16 cellular contexts compared by ENCODE assay signal in genomic region chr11:80103149-80103859, GRCh38.
DNase-seq lines count a peak whose midpoint lies in the region; ATAC-seq and TF ChIP-seq lines count a peak whose summit lies in the region.
"Had no signal": no experiment of that assay in that cellular context is flagged by ENCODE, and none has a peak within 500 bp of the region (broad histone marks: within the 10 kb centered on the region; RNA-seq: fewer than 3 reads in every experiment).

No MANE protein-coding gene starts in this region.

- ATAC-seq in HG03025 (IDR thresholded peaks at IDR 0.05; ENCODE audit: low FRiP score, unreplicated experiment) (no peak), GM18858 (IDR thresholded peaks at IDR 0.05; ENCODE audit: unreplicated experiment) (no peak)
- ATAC-seq: CD8-positive, alpha-beta T cell; GM12878; left lung had no signal

- H3K9ac ChIP-seq in OCI-LY3 (ENCODE audit: low read length), result no peak overlapping the region

- H3K4me3 ChIP-seq in OCI-LY3 (ENCODE audit: low read length), result no peak overlapping the region
- no peak overlapping the region for H3K4me3 ChIP-seq in neuron (ENCODE audit: low read length)
- H3K4me3 ChIP-seq: esophagus muscularis mucosa, GM12878, left lung had no signal

- H4K20me1 ChIP-seq in OCI-LY3 (ENCODE audit: insufficient read depth, low read length), result no peaks in the 10 kb centered on the region

- H3K36me3 ChIP-seq in OCI-LY3 (replicated peaks; ENCODE audit: low read depth, low read length), result no peaks in the 10 kb centered on the region
- no peaks in the 10 kb centered on the region for H3K36me3 ChIP-seq in neuron (ENCODE audit: insufficient read depth, low read length)
- H3K36me3 ChIP-seq: esophagus muscularis mucosa, left lung had no signal

- H3K9me3 ChIP-seq in OCI-LY3 (ENCODE audit: insufficient read depth, low read length) (no peaks in the 10 kb centered on the region), neuron (ENCODE audit: low read length) (no peaks in the 10 kb centered on the region)
- H3K9me3 ChIP-seq: esophagus muscularis mucosa, left lung had no signal

- no peak overlapping the region for H2AFZ ChIP-seq in OCI-LY3 (ENCODE audit: low read depth, low read length)
- H2AFZ ChIP-seq in neuron (ENCODE audit: low read depth, low read length), result peak overlapping the region; percentile 43

- DNase-seq in COLO829 (ENCODE audit: low spot score), result peak; percentile 18
- peak; percentile 88 for DNase-seq in dedifferentiated amniotic fluid mesenchymal stem cell (ENCODE audit: extremely low spot score)
- DNase-seq in NCI-H748 (lab: John Stamatoyannopoulos, UW; ENCODE audit: unreplicated experiment), result no peak
- no peak for DNase-seq in activated CD4-positive, alpha-beta T cell treated with anti-CD3 and anti-CD28 coated beads, Interleukin-2, amount 50 U/mL, for 1 hour
- DNase-seq: activated T-cell treated with anti-CD3 and anti-CD28 coated beads, Interleukin-2, amount 50 U/mL, for 24 hours; CD8-positive, alpha-beta T cell; left lung; NCI-H146; occipital lobe; stimulated activated CD4-positive, alpha-beta T cell treated with anti-CD3 and anti-CD28 coated beads, Interleukin-4, amount 100 ng/mL, for 4 hours had no signal

- H3K27ac ChIP-seq in OCI-LY3 (ENCODE audit: low read length), result no peak overlapping the region
- H3K27ac ChIP-seq: esophagus muscularis mucosa, left lung had no signal

- H3K27me3 ChIP-seq in OCI-LY3 (ENCODE audit: low read depth, low read length), result no peaks in the 10 kb centered on the region
- H3K27me3 ChIP-seq in neuron (ENCODE audit: insufficient read depth, low read length), result no peaks in the 10 kb centered on the region
- H3K27me3 ChIP-seq: esophagus muscularis mucosa, left lung had no signal

- H3K4me2 ChIP-seq in OCI-LY3 (ENCODE audit: low read length), result peak overlapping the region; percentile 10; the same call in 1 of the 2 replicates

- TF ChIP-seq CTCF in OCI-LY3 (IDR thresholded peaks at IDR 0.05; ENCODE audit: low read depth, low read length), result no peak

- peaks cover 8% of the 10 kb centered on the region for H3K4me1 ChIP-seq in OCI-LY3 (ENCODE audit: low read length)
- H3K4me1 ChIP-seq in neuron (ENCODE audit: insufficient read depth, low read length), result peaks cover 2% of the 10 kb centered on the region
- H3K4me1 ChIP-seq: esophagus muscularis mucosa, left lung had no signal

- H3K79me2 ChIP-seq in OCI-LY3 (ENCODE audit: low read length), result no peaks in the 10 kb centered on the region

Comparison
In these comparisons a context has a peak if more than half of its experiments do, and no peak if none do; other contexts are left out.
1. DNase-seq: peak in COLO829 (single experiment) and dedifferentiated amniotic fluid mesenchymal stem cell (single experiment); none in NCI-H748 (single experiment) and activated CD4-positive, alpha-beta T cell treated with anti-CD3 and anti-CD28 coated beads, Interleukin-2, amount 50 U/mL, for 1 hour (single experiment).